1 cellular context compared by ENCODE assay signal in genomic region chr4:38783109-38783460, GRCh38.
TF ChIP-seq lines count a peak whose summit lies in the region.

No MANE protein-coding gene starts in this region.

TF ChIP-seq in WTC11, 78 proteins besides CTCF, POLR2A, EP300 and RAD21 (continued from another document):
- TF ChIP-seq ARID4B (CRISPR knock-in tag; IDR thresholded peaks at IDR 0.05; ENCODE audit: borderline replicate concordance) (no peak), ZNF425 (CRISPR knock-in tag; conservative IDR thresholded peaks at IDR 0.05) (no peak), PREB (CRISPR knock-in tag; IDR thresholded peaks at IDR 0.05; ENCODE audit: borderline replicate concordance) (no peak), SMAD3 (CRISPR knock-in tag; IDR thresholded peaks at IDR 0.05; ENCODE audit: borderline replicate concordance) (no peak), MLX (CRISPR knock-in tag; IDR thresholded peaks at IDR 0.05) (no peak), FOXP1 (CRISPR knock-in tag; IDR thresholded peaks at IDR 0.05; ENCODE audit: borderline replicate concordance) (no peak), HMGA2 (CRISPR knock-in tag; IDR thresholded peaks at IDR 0.05) (no peak)
